In the genomic region with DNA sequence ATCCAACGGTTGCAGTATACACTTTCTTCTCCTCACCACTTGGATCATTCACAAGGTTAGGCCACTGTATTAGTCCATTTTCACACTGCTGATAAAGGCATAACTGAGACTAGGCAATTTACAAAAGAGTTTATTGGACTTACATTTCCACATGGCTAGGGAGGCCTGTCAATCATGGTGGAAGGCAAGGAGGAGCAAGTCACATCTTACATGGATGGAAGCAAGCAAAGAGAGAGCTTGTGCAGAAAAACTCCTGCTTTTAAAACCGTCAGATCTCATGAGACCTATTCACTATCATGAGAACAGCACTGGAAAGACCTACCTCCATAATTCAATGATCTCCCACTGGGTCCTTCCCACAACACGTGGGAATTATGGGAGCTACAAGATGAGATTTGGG, we compare ENCODE assay signal across 7 cellular contexts.
"Had no signal": no experiment of that assay in that cellular context is flagged by ENCODE, and none has a peak within 500 bp of the region (broad histone marks: within the 10 kb centered on the region; RNA-seq: fewer than 3 reads in every experiment).

No MANE protein-coding gene starts in this region.

- H3K27ac Mint-ChIP-seq: IgD-negative memory B cell had no signal

- H3K4me2 ChIP-seq: KMS-11 had no signal

- DNase-seq: IMR-90, KBM-7, KG1 had no signal

- FAIRE-seq: HTR-8/SVneo had no signal

- H3K9ac ChIP-seq: KMS-11 had no signal

- H3K27ac ChIP-seq: HL-60, KMS-11 had no signal

- H3K36me3 Mint-ChIP-seq: IgD-negative memory B cell had no signal

- H3K4me1 Mint-ChIP-seq: IgD-negative memory B cell had no signal

- H3K4me3 Mint-ChIP-seq: IgD-negative memory B cell had no signal
